Comparison of ENCODE assay signal across 1 cellular context in the genomic region with DNA sequence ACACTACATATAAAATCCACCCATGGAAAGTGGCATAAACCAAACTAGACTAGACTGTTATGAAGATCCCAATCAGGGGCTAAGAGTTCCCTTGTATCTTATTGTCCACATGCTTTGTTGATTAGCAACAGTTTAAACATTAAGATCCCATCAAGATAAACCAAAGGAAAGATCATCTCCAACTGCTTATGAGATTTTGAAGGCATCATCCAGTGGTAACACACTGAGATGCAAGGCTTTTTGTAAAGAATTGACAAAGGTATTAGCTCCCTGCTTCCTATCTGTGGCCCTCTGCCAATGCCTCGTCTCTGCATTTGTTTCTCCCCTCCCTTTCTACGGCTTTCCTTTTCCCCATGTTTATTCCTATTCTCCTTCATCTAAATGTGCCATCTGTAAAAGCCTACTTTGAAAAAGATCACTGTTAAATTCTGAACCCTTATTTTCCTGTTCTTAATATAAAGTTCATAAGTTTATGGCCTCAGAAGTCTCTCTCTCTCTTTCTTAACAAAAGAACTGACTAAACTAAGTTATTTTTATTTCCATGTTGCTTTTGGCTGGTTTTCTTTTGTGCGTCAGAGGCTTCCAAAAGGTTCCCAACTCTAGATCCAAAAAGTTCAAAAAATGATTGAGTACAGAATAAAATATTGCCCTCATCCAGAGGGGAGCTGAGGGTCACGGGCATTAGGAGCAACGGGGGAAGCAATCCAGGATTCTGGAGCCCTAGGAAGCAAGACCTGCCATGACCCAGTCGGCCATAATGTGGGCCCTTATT.
A peak's percentile ranks its signal among the peaks of the same experiment; 100 is the strongest.
TF ChIP-seq lines count a peak whose summit lies in the region.

No MANE protein-coding gene starts in this region.

TF ChIP-seq in K562, 482 proteins besides CTCF, POLR2A, EP300 and RAD21 (continues in another document):
- TF ChIP-seq RBM34 (IDR thresholded peaks at IDR 0.05; ENCODE audit: borderline replicate concordance, insufficient read depth, low read length), result no peak
- peak; percentile 44; the same call in 1 of the 2 replicates for TF ChIP-seq TEAD4 (IDR thresholded peaks at IDR 0.05; ENCODE audit: low read length)
- TF ChIP-seq TEAD4 (CRISPR knock-in tag; IDR thresholded peaks at IDR 0.05; ENCODE audit: borderline replicate concordance), result no peak
- no peak for TF ChIP-seq GATAD2B (IDR thresholded peaks at IDR 0.05; ENCODE audit: borderline replicate concordance)
- no peak for TF ChIP-seq NCOA2 (IDR thresholded peaks at IDR 0.05; ENCODE audit: partially characterized antibody in 2 of 2)
- 0 out of 2 replicates have a peak, but pooled peaks have one; percentile 36 for TF ChIP-seq MTA1 (IDR thresholded peaks at IDR 0.05; ENCODE audit: borderline replicate concordance)
- no peak for TF ChIP-seq SNIP1 (IDR thresholded peaks at IDR 0.05; ENCODE audit: low read depth)
- no peak for TF ChIP-seq ZBED1 (IDR thresholded peaks at IDR 0.05)
- TF ChIP-seq L3MBTL2 (IDR thresholded peaks at IDR 0.05), result 0 out of 2 replicates have a peak, but pooled peaks have one; percentile 15
- peak; percentile 35 for TF ChIP-seq RFX1 (IDR thresholded peaks at IDR 0.05)
- TF ChIP-seq, protein P1, sequence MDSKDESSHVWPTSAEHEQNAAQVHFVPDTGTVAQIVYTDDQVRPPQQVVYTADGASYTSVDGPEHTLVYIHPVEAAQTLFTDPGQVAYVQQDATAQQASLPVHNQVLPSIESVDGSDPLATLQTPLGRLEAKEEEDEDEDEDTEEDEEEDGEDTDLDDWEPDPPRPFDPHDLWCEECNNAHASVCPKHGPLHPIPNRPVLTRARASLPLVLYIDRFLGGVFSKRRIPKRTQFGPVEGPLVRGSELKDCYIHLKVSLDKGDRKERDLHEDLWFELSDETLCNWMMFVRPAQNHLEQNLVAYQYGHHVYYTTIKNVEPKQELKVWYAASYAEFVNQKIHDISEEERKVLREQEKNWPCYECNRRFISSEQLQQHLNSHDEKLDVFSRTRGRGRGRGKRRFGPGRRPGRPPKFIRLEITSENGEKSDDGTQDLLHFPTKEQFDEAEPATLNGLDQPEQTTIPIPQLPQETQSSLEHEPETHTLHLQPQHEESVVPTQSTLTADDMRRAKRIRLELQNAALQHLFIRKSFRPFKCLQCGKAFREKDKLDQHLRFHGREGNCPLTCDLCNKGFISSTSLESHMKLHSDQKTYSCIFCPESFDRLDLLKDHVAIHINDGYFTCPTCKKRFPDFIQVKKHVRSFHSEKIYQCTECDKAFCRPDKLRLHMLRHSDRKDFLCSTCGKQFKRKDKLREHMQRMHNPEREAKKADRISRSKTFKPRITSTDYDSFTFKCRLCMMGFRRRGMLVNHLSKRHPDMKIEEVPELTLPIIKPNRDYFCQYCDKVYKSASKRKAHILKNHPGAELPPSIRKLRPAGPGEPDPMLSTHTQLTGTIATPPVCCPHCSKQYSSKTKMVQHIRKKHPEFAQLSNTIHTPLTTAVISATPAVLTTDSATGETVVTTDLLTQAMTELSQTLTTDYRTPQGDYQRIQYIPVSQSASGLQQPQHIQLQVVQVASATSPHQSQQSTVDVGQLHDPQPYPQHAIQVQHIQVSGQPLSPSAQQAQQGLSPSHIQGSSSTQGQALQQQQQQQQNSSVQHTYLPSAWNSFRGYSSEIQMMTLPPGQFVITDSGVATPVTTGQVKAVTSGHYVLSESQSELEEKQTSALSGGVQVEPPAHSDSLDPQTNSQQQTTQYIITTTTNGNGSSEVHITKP (IDR thresholded peaks at IDR 0.05; ENCODE audit: partially characterized antibody), result peak; percentile 4
- TF ChIP-seq, protein P2, sequence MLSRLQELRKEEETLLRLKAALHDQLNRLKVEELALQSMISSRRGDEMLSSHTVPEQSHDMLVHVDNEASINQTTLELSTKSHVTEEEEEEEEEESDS (CRISPR knock-in tag; IDR thresholded peaks at IDR 0.05), result no peak
- TF ChIP-seq, protein P3, sequence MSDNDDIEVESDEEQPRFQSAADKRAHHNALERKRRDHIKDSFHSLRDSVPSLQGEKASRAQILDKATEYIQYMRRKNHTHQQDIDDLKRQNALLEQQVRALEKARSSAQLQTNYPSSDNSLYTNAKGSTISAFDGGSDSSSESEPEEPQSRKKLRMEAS (CRISPR knock-in tag; IDR thresholded peaks at IDR 0.05), result no peak
- no peak for TF ChIP-seq KLF1 (tag; IDR thresholded peaks at IDR 0.05)
- 0 out of 4 replicates have a peak, but pooled peaks of 1 of the 2 experiments have one; percentile 13 for TF ChIP-seq HDAC1 (IDR thresholded peaks at IDR 0.05)
- TF ChIP-seq PHF21A (IDR thresholded peaks at IDR 0.05; ENCODE audit: borderline replicate concordance, low read depth), result no peak
- TF ChIP-seq POLR2H (tag; IDR thresholded peaks at IDR 0.05; ENCODE audit: low read depth), result no peak
- TF ChIP-seq, protein P4, sequence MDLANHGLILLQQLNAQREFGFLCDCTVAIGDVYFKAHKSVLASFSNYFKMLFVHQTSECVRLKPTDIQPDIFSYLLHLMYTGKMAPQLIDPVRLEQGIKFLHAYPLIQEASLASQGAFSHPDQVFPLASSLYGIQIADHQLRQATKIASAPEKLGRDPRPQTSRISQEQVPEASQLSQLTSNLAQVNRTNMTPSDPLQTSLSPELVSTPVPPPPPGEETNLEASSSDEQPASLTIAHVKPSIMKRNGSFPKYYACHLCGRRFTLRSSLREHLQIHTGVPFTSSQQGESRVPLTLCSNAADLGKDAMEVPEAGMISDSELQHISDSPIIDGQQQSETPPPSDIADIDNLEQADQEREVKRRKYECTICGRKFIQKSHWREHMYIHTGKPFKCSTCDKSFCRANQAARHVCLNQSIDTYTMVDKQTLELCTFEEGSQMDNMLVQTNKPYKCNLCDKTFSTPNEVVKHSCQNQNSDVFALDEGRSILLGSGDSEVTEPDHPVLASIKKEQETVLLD (IDR thresholded peaks at IDR 0.05), result 0 out of 2 replicates have a peak, but pooled peaks have one; percentile 15
- TF ChIP-seq HMG20B (CRISPR knock-in tag; IDR thresholded peaks at IDR 0.05), result no peak
- peak; percentile 72 for TF ChIP-seq ARID1B (IDR thresholded peaks at IDR 0.05)
- no peak for TF ChIP-seq HMGN3 (IDR thresholded peaks at IDR 0.05; ENCODE audit: borderline replicate concordance, extremely low read depth, insufficient read length, low read depth, low read length)
- no peak for TF ChIP-seq NR4A1 (CRISPR knock-in tag; IDR thresholded peaks at IDR 0.05)
- TF ChIP-seq NR4A1 (tag; IDR thresholded peaks at IDR 0.05), result no peak
- peak; percentile 72 for TF ChIP-seq DPF2 (IDR thresholded peaks at IDR 0.05)
- TF ChIP-seq NCOR1 (IDR thresholded peaks at IDR 0.05), result 0 out of 2 replicates have a peak, but pooled peaks have one; percentile 34
- no peak for TF ChIP-seq ZNF274 (IDR thresholded peaks at IDR 0.05; ENCODE audit: borderline replicate concordance, low read depth, low read length)
- TF ChIP-seq RAD51 (IDR thresholded peaks at IDR 0.05; ENCODE audit: borderline replicate concordance, low read depth), result no peak
- peak; percentile 98 for TF ChIP-seq FOXJ2 (tag; IDR thresholded peaks at IDR 0.05)
- TF ChIP-seq NR2C2 (CRISPR knock-in tag; IDR thresholded peaks at IDR 0.05), result no peak
- no peak for TF ChIP-seq NR2C2 (tag; IDR thresholded peaks at IDR 0.05)
- peak; percentile 20; the same call in 1 of the 2 replicates for TF ChIP-seq MTA2 (IDR thresholded peaks at IDR 0.05; ENCODE audit: low read depth)
- no peak for TF ChIP-seq CEBPB (tag; IDR thresholded peaks at IDR 0.05)
- TF ChIP-seq CREBBP (IDR thresholded peaks at IDR 0.05; ENCODE audit: low read depth, low read length), result no peak
- TF ChIP-seq EWSR1 (IDR thresholded peaks at IDR 0.05; ENCODE audit: borderline replicate concordance, low read depth, partially characterized antibody), result no peak
- no peak for TF ChIP-seq BCOR (IDR thresholded peaks at IDR 0.05)
- TF ChIP-seq SLC30A9 (CRISPR knock-in tag; IDR thresholded peaks at IDR 0.05), result no peak
- TF ChIP-seq, protein P5, sequence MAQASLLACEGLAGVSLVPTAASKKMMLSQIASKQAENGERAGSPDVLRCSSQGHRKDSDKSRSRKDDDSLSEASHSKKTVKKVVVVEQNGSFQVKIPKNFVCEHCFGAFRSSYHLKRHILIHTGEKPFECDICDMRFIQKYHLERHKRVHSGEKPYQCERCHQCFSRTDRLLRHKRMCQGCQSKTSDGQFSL (CRISPR knock-in tag; IDR thresholded peaks at IDR 0.05), result no peak
- TF ChIP-seq, protein P5 (tag; IDR thresholded peaks at IDR 0.05), result no peak
- TF ChIP-seq NFE2 (IDR thresholded peaks at IDR 0.05; ENCODE audit: low read depth), result no peak
- TF ChIP-seq SOX6 (IDR thresholded peaks at IDR 0.05), result peak; percentile 75; the same call in 1 of the 2 replicates
- TF ChIP-seq, protein P6, sequence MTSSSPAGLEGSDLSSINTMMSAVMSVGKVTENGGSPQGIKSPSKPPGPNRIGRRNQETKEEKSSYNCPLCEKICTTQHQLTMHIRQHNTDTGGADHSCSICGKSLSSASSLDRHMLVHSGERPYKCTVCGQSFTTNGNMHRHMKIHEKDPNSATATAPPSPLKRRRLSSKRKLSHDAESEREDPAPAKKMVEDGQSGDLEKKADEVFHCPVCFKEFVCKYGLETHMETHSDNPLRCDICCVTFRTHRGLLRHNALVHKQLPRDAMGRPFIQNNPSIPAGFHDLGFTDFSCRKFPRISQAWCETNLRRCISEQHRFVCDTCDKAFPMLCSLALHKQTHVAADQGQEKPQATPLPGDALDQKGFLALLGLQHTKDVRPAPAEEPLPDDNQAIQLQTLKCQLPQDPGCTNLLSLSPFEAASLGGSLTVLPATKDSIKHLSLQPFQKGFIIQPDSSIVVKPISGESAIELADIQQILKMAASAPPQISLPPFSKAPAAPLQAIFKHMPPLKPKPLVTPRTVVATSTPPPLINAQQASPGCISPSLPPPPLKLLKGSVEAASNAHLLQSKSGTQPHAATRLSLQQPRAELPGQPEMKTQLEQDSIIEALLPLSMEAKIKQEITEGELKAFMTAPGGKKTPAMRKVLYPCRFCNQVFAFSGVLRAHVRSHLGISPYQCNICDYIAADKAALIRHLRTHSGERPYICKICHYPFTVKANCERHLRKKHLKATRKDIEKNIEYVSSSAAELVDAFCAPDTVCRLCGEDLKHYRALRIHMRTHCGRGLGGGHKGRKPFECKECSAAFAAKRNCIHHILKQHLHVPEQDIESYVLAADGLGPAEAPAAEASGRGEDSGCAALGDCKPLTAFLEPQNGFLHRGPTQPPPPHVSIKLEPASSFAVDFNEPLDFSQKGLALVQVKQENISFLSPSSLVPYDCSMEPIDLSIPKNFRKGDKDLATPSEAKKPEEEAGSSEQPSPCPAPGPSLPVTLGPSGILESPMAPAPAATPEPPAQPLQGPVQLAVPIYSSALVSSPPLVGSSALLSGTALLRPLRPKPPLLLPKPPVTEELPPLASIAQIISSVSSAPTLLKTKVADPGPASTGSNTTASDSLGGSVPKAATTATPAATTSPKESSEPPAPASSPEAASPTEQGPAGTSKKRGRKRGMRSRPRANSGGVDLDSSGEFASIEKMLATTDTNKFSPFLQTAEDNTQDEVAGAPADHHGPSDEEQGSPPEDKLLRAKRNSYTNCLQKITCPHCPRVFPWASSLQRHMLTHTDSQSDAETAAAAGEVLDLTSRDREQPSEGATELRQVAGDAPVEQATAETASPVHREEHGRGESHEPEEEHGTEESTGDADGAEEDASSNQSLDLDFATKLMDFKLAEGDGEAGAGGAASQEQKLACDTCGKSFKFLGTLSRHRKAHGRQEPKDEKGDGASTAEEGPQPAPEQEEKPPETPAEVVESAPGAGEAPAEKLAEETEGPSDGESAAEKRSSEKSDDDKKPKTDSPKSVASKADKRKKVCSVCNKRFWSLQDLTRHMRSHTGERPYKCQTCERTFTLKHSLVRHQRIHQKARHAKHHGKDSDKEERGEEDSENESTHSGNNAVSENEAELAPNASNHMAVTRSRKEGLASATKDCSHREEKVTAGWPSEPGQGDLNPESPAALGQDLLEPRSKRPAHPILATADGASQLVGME (CRISPR knock-in tag; IDR thresholded peaks at IDR 0.05), result 0 out of 2 replicates have a peak, but pooled peaks have one; percentile 30
- no peak for TF ChIP-seq FOXJ3 (CRISPR knock-in tag; IDR thresholded peaks at IDR 0.05)
- TF ChIP-seq FOXA3 (CRISPR knock-in tag; conservative IDR thresholded peaks at IDR 0.05 in 1 of 2, IDR thresholded peaks at IDR 0.05 in 1 of 2), result peak in 1 of 2 experiments; percentile 28; a peak in 1 of 4 replicates
- TF ChIP-seq SMARCE1 (IDR thresholded peaks at IDR 0.05), result peak; percentile 54; the same call in 1 of the 2 replicates
